Comparison of ENCODE assay signal across 8 cellular contexts in genomic region chr2:237675326-237675725, GRCh38. TPM values are rescaled to one million over a fixed set of nuclear protein-coding genes. Genes with fewer than 3 reads are reported as not detected.
DNase-seq lines count a peak whose midpoint lies in the region; ATAC-seq and TF ChIP-seq lines count a peak whose summit lies in the region.

No MANE protein-coding gene starts in this region.

- no peak overlapping the region for H2BK12ac ChIP-seq in mesenchymal stem cell (ENCODE audit: low read length in 2 of 2)

- no peak overlapping the region for H2AFZ ChIP-seq in mesenchymal stem cell (ENCODE audit: low read depth, low read length)

- H2BK5ac ChIP-seq in mesenchymal stem cell (ENCODE audit: low read depth, low read length, poor library complexity, severe bottlenecking) = peak overlapping the region; percentile 40

- no peaks in the 10 kb centered on the region for H3K9me3 Mint-ChIP-seq in activated naive CD4-positive, alpha-beta T cell treated with anti-CD3 and anti-CD28 coated beads, Interleukin-2, amount 50 U/mL, for 24 hours
- no peaks in the 10 kb centered on the region for H3K9me3 Mint-ChIP-seq in type B pancreatic cell

- DNase-seq in activated naive CD4-positive, alpha-beta T cell treated with Interleukin-2 at 50 U/mL for 16 hours = no peak
- DNase-seq in body of pancreas (no peak), mesenchymal stem cell (no peak), type B pancreatic cell (ENCODE audit: extremely low spot score, unreplicated experiment) (no peak), NCI-H2107 (lab: John Stamatoyannopoulos, UW) (no peak), KBM-7 (no peak)

- no peak overlapping the region for H3K18ac ChIP-seq in mesenchymal stem cell (ENCODE audit: low read depth in 1 of 2, low read length in 2 of 2)

- H2AK5ac ChIP-seq in mesenchymal stem cell (ENCODE audit: low read length, severe bottlenecking) = no peak overlapping the region

- intact Hi-C loops in body of pancreas (cut with DNase I) = no loop called here

- H3K14ac ChIP-seq in mesenchymal stem cell (ENCODE audit: low read length in 2 of 2) = no peak overlapping the region

- no peak overlapping the region for H2BK15ac ChIP-seq in mesenchymal stem cell (ENCODE audit: low read depth, poor library complexity, severe bottlenecking)

- peak overlapping the region; percentile 90 for H3K4me3 Mint-ChIP-seq in activated naive CD4-positive, alpha-beta T cell treated with anti-CD3 and anti-CD28 coated beads, Interleukin-2, amount 50 U/mL, for 24 hours
- H3K4me3 Mint-ChIP-seq in type B pancreatic cell = peak overlapping the region; percentile 81

- WGBS in body of pancreas, 2 donors = 60 to 74% methylated on average over 5 of the region's 5 CpGs
- 78% methylated on average over 4 of the region's 5 CpGs for WGBS in mesenchymal stem cell

- H3K27me3 ChIP-seq in body of pancreas (no peaks in the 10 kb centered on the region), mesenchymal stem cell (ENCODE audit: control insufficient read depth in 1 of 2, insufficient read depth in 1 of 2, low read length in 2 of 2) (no peaks in the 10 kb centered on the region)

- H3K27ac ChIP-seq in body of pancreas = peak overlapping the region in 3 of 4 donors; percentile 71 to 85 (median 77)
- H3K27ac ChIP-seq in mesenchymal stem cell (ENCODE audit: low read length, poor library complexity, severe bottlenecking) = no peak overlapping the region

- no peak overlapping the region for H3K23ac ChIP-seq in mesenchymal stem cell (ENCODE audit: low read length in 2 of 2)

- H3K4me3 ChIP-seq in body of pancreas = no peak overlapping the region
- H3K4me3 ChIP-seq in mesenchymal stem cell (ENCODE audit: insufficient read depth in 1 of 2, low read depth in 1 of 2, low read length in 2 of 2) = no peak overlapping the region

- in situ Hi-C loops in KBM-7 (cut with MboI; ENCODE audit: low pct_unique_long_range_greater_than_20kb, low sequenced_read_pairs) = no loop called here

- H3K4me2 ChIP-seq in mesenchymal stem cell (ENCODE audit: low read length, poor library complexity, severe bottlenecking) = no peak overlapping the region

- H3K9ac ChIP-seq in mesenchymal stem cell (ENCODE audit: low read length) = peak overlapping the region; percentile 76

- H2BK120ac ChIP-seq in mesenchymal stem cell (ENCODE audit: low read depth, low read length) = peak overlapping the region; percentile 78

- H3K4me1 ChIP-seq in body of pancreas = peaks cover 15% of the 10 kb centered on the region
- H3K4me1 ChIP-seq in mesenchymal stem cell (ENCODE audit: control insufficient read depth, insufficient read depth, low read depth, low read length) = peaks cover 26% of the 10 kb centered on the region

- no peaks in the 10 kb centered on the region for H3K36me3 ChIP-seq in body of pancreas (replicated peaks in 1 of 2; ENCODE audit: insufficient read depth in 1 of 2, low read depth in 2 of 2)
- H3K36me3 ChIP-seq in mesenchymal stem cell (ENCODE audit: control insufficient read depth in 1 of 2, insufficient read depth in 2 of 2, low read depth in 1 of 2, low read length in 2 of 2) = peaks cover 0 to 17% of the 10 kb centered on the region in 2 experiments

- TF ChIP-seq POLR2A in body of pancreas (IDR thresholded peaks at IDR 0.05) = no peak

- H4K8ac ChIP-seq in mesenchymal stem cell (ENCODE audit: low read length) = peak overlapping the region; percentile 81

- H3K4me1 Mint-ChIP-seq in activated naive CD4-positive, alpha-beta T cell treated with anti-CD3 and anti-CD28 coated beads, Interleukin-2, amount 50 U/mL, for 24 hours = peaks cover 55% of the 10 kb centered on the region
- H3K4me1 Mint-ChIP-seq in type B pancreatic cell (ENCODE audit: unreplicated experiment) = peaks cover 47% of the 10 kb centered on the region

- H3K27ac Mint-ChIP-seq in activated naive CD4-positive, alpha-beta T cell treated with anti-CD3 and anti-CD28 coated beads, Interleukin-2, amount 50 U/mL, for 24 hours = peak overlapping the region; percentile 66
- peak overlapping the region; percentile 91 for H3K27ac Mint-ChIP-seq in type B pancreatic cell

- no peak for ATAC-seq in body of pancreas
- no peak for ATAC-seq in GM21526 (IDR thresholded peaks at IDR 0.05; ENCODE audit: low FRiP score, unreplicated experiment)

- H3K36me3 Mint-ChIP-seq in activated naive CD4-positive, alpha-beta T cell treated with anti-CD3 and anti-CD28 coated beads, Interleukin-2, amount 50 U/mL, for 24 hours = no peaks in the 10 kb centered on the region
- H3K36me3 Mint-ChIP-seq in type B pancreatic cell = no peaks in the 10 kb centered on the region

- no peaks in the 10 kb centered on the region for H3K27me3 Mint-ChIP-seq in activated naive CD4-positive, alpha-beta T cell treated with anti-CD3 and anti-CD28 coated beads, Interleukin-2, amount 50 U/mL, for 24 hours
- no peaks in the 10 kb centered on the region for H3K27me3 Mint-ChIP-seq in type B pancreatic cell

- no peak overlapping the region for H4K91ac ChIP-seq in mesenchymal stem cell (ENCODE audit: low read length)

- peaks cover 30% of the 10 kb centered on the region for H3K79me1 ChIP-seq in mesenchymal stem cell (replicated peaks; ENCODE audit: low read length, poor library complexity, severe bottlenecking)

- H3K9me3 ChIP-seq in body of pancreas (no peaks in the 10 kb centered on the region), mesenchymal stem cell (ENCODE audit: control insufficient read depth, low read length) (no peaks in the 10 kb centered on the region)

- TF ChIP-seq CTCF in body of pancreas (IDR thresholded peaks at IDR 0.05) = no peak
- TF ChIP-seq CTCF in type B pancreatic cell (conservative IDR thresholded peaks at IDR 0.05) = no peak

- no peak overlapping the region for H3K4ac ChIP-seq in mesenchymal stem cell (ENCODE audit: low read depth in 1 of 2, low read length in 2 of 2)

RNA-seq across cellular contexts. Expression of gene LRRFIP1, which starts 47.9 kb away (rescaled TPM):
- total RNA-seq in body of pancreas (10 to 100 TPM; 49.8 to 57.1 TPM), type B pancreatic cell (ENCODE audit: low replicate concordance) (53.8 and 73.2 TPM in 2 replicates)
- polyA plus RNA-seq in mesenchymal stem cell (2013, experiment 1 of 2) = 111 TPM
- 106 TPM for polyA plus RNA-seq in mesenchymal stem cell (2013, experiment 2 of 2)
